ENCODE assay signal across 1 cellular context in the genomic region with DNA sequence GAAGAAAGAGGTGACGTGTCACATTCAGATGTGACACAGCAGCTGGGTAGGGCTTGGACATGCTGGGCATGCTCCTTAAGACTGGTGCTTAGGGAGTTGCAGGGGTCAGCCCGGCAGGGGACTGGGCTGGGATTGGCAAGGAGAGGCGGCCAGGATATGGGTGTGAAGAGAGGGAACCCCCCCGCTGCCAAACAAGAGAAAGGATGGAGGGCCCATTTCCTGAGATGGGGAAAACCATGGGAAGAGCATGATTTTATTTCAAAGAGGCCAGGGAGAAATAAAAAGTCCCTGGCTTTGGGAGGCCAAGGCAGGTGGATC.
TF ChIP-seq lines count a peak whose summit lies in the region.

No MANE protein-coding gene starts in this region.

TF ChIP-seq in HCT116, 20 proteins besides CTCF, POLR2A, EP300 and RAD21:
- TF ChIP-seq POLR2AphosphoS5 (IDR thresholded peaks at IDR 0.05; ENCODE audit: low read depth, low read length) (no peak), CEBPB (IDR thresholded peaks at IDR 0.05; ENCODE audit: low read depth) (no peak)
- TF ChIP-seq, protein P1, sequence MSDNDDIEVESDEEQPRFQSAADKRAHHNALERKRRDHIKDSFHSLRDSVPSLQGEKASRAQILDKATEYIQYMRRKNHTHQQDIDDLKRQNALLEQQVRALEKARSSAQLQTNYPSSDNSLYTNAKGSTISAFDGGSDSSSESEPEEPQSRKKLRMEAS (IDR thresholded peaks at IDR 0.05) = no peak
